In the genomic region with DNA sequence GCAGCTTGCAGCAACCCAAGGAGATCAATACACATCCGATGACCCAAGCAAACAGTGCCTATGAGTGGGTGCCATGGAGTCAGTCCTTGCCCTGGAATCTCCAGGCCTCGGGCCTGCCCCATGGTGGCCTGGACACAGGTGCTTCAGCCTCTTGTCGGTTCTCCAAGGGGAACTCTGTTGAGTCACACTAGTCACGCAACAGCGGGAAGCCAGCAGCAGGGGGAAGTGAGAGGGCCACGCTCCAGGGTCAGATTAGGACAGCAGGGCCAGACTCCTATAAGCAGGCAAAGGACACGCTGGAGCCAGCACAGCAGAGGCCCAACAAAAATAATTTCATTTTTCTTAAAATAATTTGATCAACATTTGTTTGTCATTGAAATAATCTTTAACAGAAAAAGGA, we compare ENCODE assay signal across 9 cellular contexts. TPM values are rescaled to one million over a fixed set of nuclear protein-coding genes. Genes with fewer than 3 reads are reported as not detected.
DNase-seq lines count a peak whose midpoint lies in the region; ATAC-seq and TF ChIP-seq lines count a peak whose summit lies in the region.
"Had no signal": no experiment of that assay in that cellular context is flagged by ENCODE, and none has a peak within 500 bp of the region (broad histone marks: within the 10 kb centered on the region; RNA-seq: fewer than 3 reads in every experiment).

No MANE protein-coding gene starts in this region.

- H3K27me3 ChIP-seq in naive thymus-derived CD4-positive, alpha-beta T cell (ENCODE audit: control insufficient read depth in 2 of 2, insufficient read depth in 2 of 2, low read length in 2 of 2), result no peaks in the 10 kb centered on the region
- H3K27me3 ChIP-seq in neural progenitor cell, result no peaks in the 10 kb centered on the region

- intact Hi-C loops in naive thymus-derived CD4-positive, alpha-beta T cell (cut with micrococcal nuclease), result no loop called here

- no peak overlapping the region for H3K27ac ChIP-seq in naive thymus-derived CD4-positive, alpha-beta T cell (ENCODE audit: low read depth, low read length)
- no peak overlapping the region for H3K27ac ChIP-seq in neural progenitor cell

- peaks cover 47% of the 10 kb centered on the region for H3K4me1 Mint-ChIP-seq in chondrocyte (ENCODE audit: low read depth)
- H3K4me1 Mint-ChIP-seq in naive thymus-derived CD4-positive, alpha-beta T cell, result peaks cover 0 to 12% (median 3%) of the 10 kb centered on the region in 7 donors
- H3K4me1 Mint-ChIP-seq in neural progenitor cell, result peaks cover 21% of the 10 kb centered on the region

- peaks cover 2% of the 10 kb centered on the region for H3K36me3 Mint-ChIP-seq in chondrocyte (ENCODE audit: low read depth)
- peaks cover 0 to 7% (median 3%) of the 10 kb centered on the region in 5 donors for H3K36me3 Mint-ChIP-seq in naive thymus-derived CD4-positive, alpha-beta T cell
- peaks cover 4% of the 10 kb centered on the region for H3K36me3 Mint-ChIP-seq in neural progenitor cell

- H3F3A ChIP-seq in neural progenitor cell (ENCODE audit: low read depth), result peaks cover 27% of the 10 kb centered on the region

- H3K9me3 Mint-ChIP-seq in chondrocyte (ENCODE audit: low read depth) (no peaks in the 10 kb centered on the region), neural progenitor cell (no peaks in the 10 kb centered on the region)
- peaks cover 0 to 6% (median 0%) of the 10 kb centered on the region in 11 donors for H3K9me3 Mint-ChIP-seq in naive thymus-derived CD4-positive, alpha-beta T cell

- TF ChIP-seq CTCF in chondrocyte (IDR thresholded peaks at IDR 0.05) (no peak), neural progenitor cell (IDR thresholded peaks at IDR 0.05) (no peak)

- H3K9ac ChIP-seq in neural progenitor cell, result no peak overlapping the region

- no peak overlapping the region for H3K4me3 Mint-ChIP-seq in chondrocyte (ENCODE audit: unreplicated experiment)
- no peak overlapping the region for H3K4me3 Mint-ChIP-seq in naive thymus-derived CD4-positive, alpha-beta T cell
- H3K4me3 Mint-ChIP-seq in neural progenitor cell, result no peak overlapping the region

- no peaks in the 10 kb centered on the region for H3K79me2 ChIP-seq in neural progenitor cell (ENCODE audit: low read depth)

- H4K20me1 ChIP-seq in neural progenitor cell (ENCODE audit: low read depth), result no peaks in the 10 kb centered on the region

- H3K4me2 ChIP-seq in neural progenitor cell, result no peak overlapping the region

- CTCF ChIA-PET in naive thymus-derived CD4-positive, alpha-beta T cell (lab: Charles Lee), result no interaction called here

- H3K27ac Mint-ChIP-seq in chondrocyte (ENCODE audit: unreplicated experiment), result peak overlapping the region; percentile 69
- no peak overlapping the region for H3K27ac Mint-ChIP-seq in naive thymus-derived CD4-positive, alpha-beta T cell
- H3K27ac Mint-ChIP-seq in neural progenitor cell, result no peak overlapping the region

- H2AFZ ChIP-seq in neural progenitor cell (replicated peaks), result no peak overlapping the region

- POLR2A ChIA-PET in naive thymus-derived CD4-positive, alpha-beta T cell (lab: Charles Lee), result no interaction called here

- H3K9me3 ChIP-seq in naive thymus-derived CD4-positive, alpha-beta T cell (ENCODE audit: control insufficient read depth in 2 of 3, low read length in 3 of 3), result no peaks in the 10 kb centered on the region
- no peaks in the 10 kb centered on the region for H3K9me3 ChIP-seq in neural progenitor cell (ENCODE audit: low read depth)

- H3K36me3 ChIP-seq in naive thymus-derived CD4-positive, alpha-beta T cell (ENCODE audit: control insufficient read depth in 2 of 3, insufficient read depth in 3 of 3, low read length in 3 of 3), result no peaks in the 10 kb centered on the region
- H3K36me3 ChIP-seq in neural progenitor cell, result no peaks in the 10 kb centered on the region

- peak; percentile 76 to 84 for DNase-seq in AML-193 (lab: John Stamatoyannopoulos, UW)
- peak; percentile 30 to 38 for DNase-seq in Kasumi-1 (lab: John Stamatoyannopoulos, UW)
- no peak for DNase-seq in chondrocyte (ENCODE audit: low spot score)
- no peak for DNase-seq in naive thymus-derived CD4-positive, alpha-beta T cell
- no peak for DNase-seq in activated CD4-positive, alpha-beta T cell treated with anti-CD3 and anti-CD28 coated beads for 1 hour
- DNase-seq in neural progenitor cell (ENCODE audit: low spot score), result no peak
- DNase-seq in COR-L47 (lab: John Stamatoyannopoulos, UW), result no peak

- H3K27me3 Mint-ChIP-seq in chondrocyte (ENCODE audit: low read depth) (no peaks in the 10 kb centered on the region), neural progenitor cell (ENCODE audit: insufficient read depth, low read depth) (peaks cover 2% of the 10 kb centered on the region)
- H3K27me3 Mint-ChIP-seq in naive thymus-derived CD4-positive, alpha-beta T cell, result peaks cover 0 to 2% (median 0%) of the 10 kb centered on the region in 5 donors

- peaks cover 0 to 5% of the 10 kb centered on the region in 2 donors for H3K4me1 ChIP-seq in naive thymus-derived CD4-positive, alpha-beta T cell (ENCODE audit: control insufficient read depth in 2 of 2, insufficient read depth in 2 of 2, low read length in 2 of 2)
- H3K4me1 ChIP-seq in neural progenitor cell, result peaks cover 20% of the 10 kb centered on the region

- peak; percentile 75 for ATAC-seq in GM19463 (IDR thresholded peaks at IDR 0.05; ENCODE audit: unreplicated experiment)
- ATAC-seq in naive thymus-derived CD4-positive, alpha-beta T cell, result peak; percentile 77

- no peak overlapping the region for H3K4me3 ChIP-seq in naive thymus-derived CD4-positive, alpha-beta T cell (ENCODE audit: low read length)
- no peak overlapping the region for H3K4me3 ChIP-seq in neural progenitor cell

RNA-seq across cellular contexts. Expression of gene ARMC9, which starts 16.6 kb away (rescaled TPM):
- total RNA-seq in chondrocyte (71.6 to 188 TPM (median 187 TPM) in 3 replicates), neural progenitor cell (ENCODE audit: low replicate concordance) (42.8 and 45.8 TPM in 2 replicates)
- 1 to 10 TPM in 2 of 5 experiments, under 1 TPM in 3; 0.69 to 2.0 (median 0.85) TPM for total RNA-seq in naive thymus-derived CD4-positive, alpha-beta T cell
- polyA plus RNA-seq in naive thymus-derived CD4-positive, alpha-beta T cell, result under 1 TPM; 0.45 to 0.98 TPM

RNA-seq across cellular contexts. Expression of gene HTR2B, which starts 57.0 kb away (rescaled TPM):
- total RNA-seq in chondrocyte (0.69 to 0.85 TPM in 2 of 3 replicates, not detected in the other), neural progenitor cell (ENCODE audit: low replicate concordance) (not detected in 2 replicates)
- total RNA-seq in naive thymus-derived CD4-positive, alpha-beta T cell, result not detected
- polyA plus RNA-seq in naive thymus-derived CD4-positive, alpha-beta T cell, result under 1 TPM; 0.09 to 0.10 TPM
- polyA plus RNA-seq: neural cell had no signal

Comparison
In these comparisons a context has a peak if more than half of its experiments do, and no peak if none do; other contexts are left out.
1. DNase-seq: peak in AML-193 (2 of 2) and Kasumi-1 (2 of 2); none in chondrocyte (single experiment), naive thymus-derived CD4-positive, alpha-beta T cell (0 of 9), activated CD4-positive, alpha-beta T cell treated with anti-CD3 and anti-CD28 coated beads for 1 hour (single experiment), neural progenitor cell (single experiment) and COR-L47 (single experiment).
2. RNA of gene ARMC9, which starts 16.6 kb away (total RNA-seq): 71.6 to 188 TPM in chondrocyte and 42.8 to 45.8 TPM in neural progenitor cell; 0.69 to 2.0 TPM in naive thymus-derived CD4-positive, alpha-beta T cell; every median in the first group is over 10 times any median in the second.